Comparison of ENCODE assay signal across 8 cellular contexts in the genomic region with DNA sequence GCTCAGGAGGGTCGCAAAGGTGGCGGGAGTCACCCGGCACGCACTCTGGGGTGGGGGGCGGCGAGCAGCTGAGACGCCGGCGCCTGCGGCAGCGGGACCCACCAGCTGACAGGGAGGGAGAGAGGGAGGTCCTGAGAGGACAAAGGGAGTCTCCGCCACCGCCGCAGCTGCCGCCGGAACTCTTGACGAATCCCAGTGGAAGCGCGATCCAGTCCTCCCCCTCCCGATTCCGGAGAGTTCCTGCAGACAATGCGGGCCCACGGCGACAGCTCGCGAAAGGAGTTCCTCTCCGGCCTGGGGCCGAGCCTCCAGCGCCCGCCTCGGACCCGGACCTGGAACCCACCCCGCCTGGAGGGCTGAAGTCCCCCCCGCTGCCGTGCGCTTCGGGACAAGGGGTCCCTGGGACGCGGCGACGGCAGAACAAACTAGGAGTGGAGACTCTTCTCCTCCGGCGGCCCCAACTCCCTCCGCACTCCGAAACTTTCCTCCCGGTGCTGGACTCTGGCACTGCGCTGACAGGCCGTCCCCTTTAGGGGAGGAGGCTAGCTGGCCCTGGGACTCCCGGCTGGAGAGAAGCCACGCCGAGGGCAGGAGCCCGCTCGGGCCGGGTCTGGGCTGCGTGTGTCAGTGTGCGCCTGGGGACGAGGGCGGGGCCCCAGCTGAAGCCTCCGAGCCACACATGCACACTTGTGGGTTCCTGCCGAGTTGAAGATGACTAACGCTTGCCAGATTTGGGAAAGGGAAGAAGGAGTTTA. TPM values are rescaled to one million over a fixed set of nuclear protein-coding genes. Genes with fewer than 3 reads are reported as not detected.
DNase-seq lines count a peak whose midpoint lies in the region; ATAC-seq and TF ChIP-seq lines count a peak whose summit lies in the region.

A gene (minus strand): TSS at position 623 of the 755 bp plus-strand sequence. CDS start 669 bp downstream, outside the sequence.

- peak within 1 kb of the TSS; percentile 93 to 99 (median 97) for H3K4me3 Mint-ChIP-seq in CD8-positive, alpha-beta memory T cell
- H3K4me3 Mint-ChIP-seq in naive thymus-derived CD4-positive, alpha-beta T cell, result peak within 1 kb of the TSS; percentile 82 to 99 (median 96)

- POLR2A ChIA-PET in CD8-positive, alpha-beta memory T cell (lab: Charles Lee), result interaction anchor here (0.9 to 3.2 kb wide), 7 partner anchors 37 to 130 kb away, joined by 3 to 20 read pairs (median 7); no protein-coding TSS in a partner anchor
- POLR2A ChIA-PET in naive thymus-derived CD4-positive, alpha-beta T cell (lab: Charles Lee), result interaction anchor here (0.9 to 3.0 kb wide), 13 partner anchors 9 to 132 kb away, joined by 3 to 23 read pairs (median 4); no protein-coding TSS in a partner anchor

- no peaks in the 10 kb centered on the region for H3K27me3 ChIP-seq in CD8-positive, alpha-beta memory T cell (ENCODE audit: insufficient read depth, low read length, poor library complexity, severe bottlenecking)
- no peaks in the 10 kb centered on the region for H3K27me3 ChIP-seq in naive thymus-derived CD4-positive, alpha-beta T cell (ENCODE audit: control insufficient read depth in 2 of 2, insufficient read depth in 2 of 2, low read length in 2 of 2)

- no peaks in the 10 kb centered on the region for H3K27me3 Mint-ChIP-seq in CD8-positive, alpha-beta memory T cell
- peaks cover 0 to 3% (median 0%) of the 10 kb centered on the region in 5 donors for H3K27me3 Mint-ChIP-seq in naive thymus-derived CD4-positive, alpha-beta T cell

- ATAC-seq in GM19438 (IDR thresholded peaks at IDR 0.05; ENCODE audit: low read depth, unreplicated experiment) (peak; percentile 63), HG03558 (IDR thresholded peaks at IDR 0.05; ENCODE audit: extremely low read depth, unreplicated experiment) (peak; percentile 29)
- peak; percentile 85 for ATAC-seq in naive thymus-derived CD4-positive, alpha-beta T cell
- peak; percentile 84 for ATAC-seq in stimulated activated naive CD8-positive, alpha-beta T cell treated with anti-CD3 and anti-CD28 coated beads, Interleukin-15, Interleukin-2, amounts not matched to agents 100 U/mL and 50 U/mL, for 24 hours

- H3K36me3 ChIP-seq in CD8-positive, alpha-beta memory T cell (ENCODE audit: insufficient read depth, low read length), result no peaks in the 10 kb centered on the region
- H3K36me3 ChIP-seq in naive thymus-derived CD4-positive, alpha-beta T cell (ENCODE audit: control insufficient read depth in 2 of 3, insufficient read depth in 3 of 3, low read length in 3 of 3), result peaks cover 0 to 10% (median 0%) of the 10 kb centered on the region in 3 experiments

- peak; percentile 53 to 76 (median 58) for DNase-seq in CD8-positive, alpha-beta memory T cell
- DNase-seq in activated T-helper 1 cell treated with Interleukin-2 at 50 U/mL for 16 hours (ENCODE audit: low read depth) (peak; percentile 52), fibroblast of gingiva (ENCODE audit: low read depth) (peak; percentile 97)
- DNase-seq in naive thymus-derived CD4-positive, alpha-beta T cell, result peak; percentile 49 to 75 (median 56)
- DNase-seq in stimulated activated naive CD8-positive, alpha-beta T cell treated with anti-CD3 and anti-CD28 coated beads, Interleukin-15, Interleukin-2, amounts not matched to agents 100 U/mL and 50 U/mL, for 24 hours, result peak; percentile 75

- no peaks in the 10 kb centered on the region for H3K9me3 Mint-ChIP-seq in CD8-positive, alpha-beta memory T cell
- no peaks in the 10 kb centered on the region for H3K9me3 Mint-ChIP-seq in naive thymus-derived CD4-positive, alpha-beta T cell

- H3K27ac ChIP-seq in CD8-positive, alpha-beta memory T cell (ENCODE audit: low read depth, low read length), result peak within 1 kb of the TSS; percentile 92
- peak within 1 kb of the TSS; percentile 86 for H3K27ac ChIP-seq in naive thymus-derived CD4-positive, alpha-beta T cell (ENCODE audit: low read depth, low read length)

- H3K36me3 Mint-ChIP-seq in CD8-positive, alpha-beta memory T cell, result peaks cover 0 to 28% (median 0%) of the 10 kb centered on the region in 3 donors
- H3K36me3 Mint-ChIP-seq in naive thymus-derived CD4-positive, alpha-beta T cell, result peaks cover 0 to 33% (median 6%) of the 10 kb centered on the region in 5 donors

- peaks cover 53 to 86% (median 66%) of the 10 kb centered on the region in 3 donors for H3K4me1 Mint-ChIP-seq in CD8-positive, alpha-beta memory T cell
- peaks cover 25 to 78% (median 62%) of the 10 kb centered on the region in 7 donors for H3K4me1 Mint-ChIP-seq in naive thymus-derived CD4-positive, alpha-beta T cell

- no peaks in the 10 kb centered on the region for H3K9me3 ChIP-seq in CD8-positive, alpha-beta memory T cell (ENCODE audit: low read length)
- no peaks in the 10 kb centered on the region for H3K9me3 ChIP-seq in naive thymus-derived CD4-positive, alpha-beta T cell (ENCODE audit: control insufficient read depth in 2 of 3, low read length in 3 of 3)

- intact Hi-C loops in naive thymus-derived CD4-positive, alpha-beta T cell (cut with micrococcal nuclease), result loop anchor here (1.0 to 10.0 kb wide), 14 partner anchors 14 to 1422 kb away; a partner anchor contains a TSS

- peaks cover 47% of the 10 kb centered on the region for H3K4me1 ChIP-seq in CD8-positive, alpha-beta memory T cell (ENCODE audit: insufficient read depth, low read length)
- peaks cover 23 to 29% of the 10 kb centered on the region in 2 donors for H3K4me1 ChIP-seq in naive thymus-derived CD4-positive, alpha-beta T cell (ENCODE audit: control insufficient read depth in 2 of 2, insufficient read depth in 2 of 2, low read length in 2 of 2)

- peak within 1 kb of the TSS; percentile 81 for H3K4me3 ChIP-seq in CD8-positive, alpha-beta memory T cell (ENCODE audit: low read length)
- H3K4me3 ChIP-seq in naive thymus-derived CD4-positive, alpha-beta T cell (ENCODE audit: low read length), result peak within 1 kb of the TSS; percentile 76

- peak within 1 kb of the TSS; percentile 91 to 97 (median 96) for H3K27ac Mint-ChIP-seq in CD8-positive, alpha-beta memory T cell
- H3K27ac Mint-ChIP-seq in naive thymus-derived CD4-positive, alpha-beta T cell, result peak within 1 kb of the TSS; percentile 88 to 98 (median 96)

- CTCF ChIA-PET in CD8-positive, alpha-beta memory T cell (lab: Charles Lee), result interaction anchor here (1.1 to 3.0 kb wide), 7 partner anchors 13 to 130 kb away, joined by 3 to 15 read pairs (median 5); no protein-coding TSS in a partner anchor
- CTCF ChIA-PET in naive thymus-derived CD4-positive, alpha-beta T cell (lab: Charles Lee), result interaction anchor here (0.5 to 1.9 kb wide), 9 partner anchors 10 to 1081 kb away, joined by 3 to 9 read pairs (median 4); no protein-coding TSS in a partner anchor

TF ChIP-seq in PFSK-1, 5 proteins besides CTCF, POLR2A, EP300 and RAD21:
- TF ChIP-seq POLR2AphosphoS5 (IDR thresholded peaks at IDR 0.05; ENCODE audit: low read depth, low read length) (peak; percentile 91), TAF1 (IDR thresholded peaks at IDR 0.05; ENCODE audit: borderline replicate concordance, insufficient read depth, low read length) (peak; percentile 66; the same call in 1 of the 2 replicates), FOXP2 (optimal IDR thresholded peaks at IDR 0.05; ENCODE audit: borderline replicate concordance, extremely low read depth, extremely low read length, insufficient read depth) (peak; percentile 46), SIN3A (IDR thresholded peaks at IDR 0.05; ENCODE audit: borderline replicate concordance, insufficient read depth, low read length) (peak; percentile 93)
- TF ChIP-seq, protein P1, sequence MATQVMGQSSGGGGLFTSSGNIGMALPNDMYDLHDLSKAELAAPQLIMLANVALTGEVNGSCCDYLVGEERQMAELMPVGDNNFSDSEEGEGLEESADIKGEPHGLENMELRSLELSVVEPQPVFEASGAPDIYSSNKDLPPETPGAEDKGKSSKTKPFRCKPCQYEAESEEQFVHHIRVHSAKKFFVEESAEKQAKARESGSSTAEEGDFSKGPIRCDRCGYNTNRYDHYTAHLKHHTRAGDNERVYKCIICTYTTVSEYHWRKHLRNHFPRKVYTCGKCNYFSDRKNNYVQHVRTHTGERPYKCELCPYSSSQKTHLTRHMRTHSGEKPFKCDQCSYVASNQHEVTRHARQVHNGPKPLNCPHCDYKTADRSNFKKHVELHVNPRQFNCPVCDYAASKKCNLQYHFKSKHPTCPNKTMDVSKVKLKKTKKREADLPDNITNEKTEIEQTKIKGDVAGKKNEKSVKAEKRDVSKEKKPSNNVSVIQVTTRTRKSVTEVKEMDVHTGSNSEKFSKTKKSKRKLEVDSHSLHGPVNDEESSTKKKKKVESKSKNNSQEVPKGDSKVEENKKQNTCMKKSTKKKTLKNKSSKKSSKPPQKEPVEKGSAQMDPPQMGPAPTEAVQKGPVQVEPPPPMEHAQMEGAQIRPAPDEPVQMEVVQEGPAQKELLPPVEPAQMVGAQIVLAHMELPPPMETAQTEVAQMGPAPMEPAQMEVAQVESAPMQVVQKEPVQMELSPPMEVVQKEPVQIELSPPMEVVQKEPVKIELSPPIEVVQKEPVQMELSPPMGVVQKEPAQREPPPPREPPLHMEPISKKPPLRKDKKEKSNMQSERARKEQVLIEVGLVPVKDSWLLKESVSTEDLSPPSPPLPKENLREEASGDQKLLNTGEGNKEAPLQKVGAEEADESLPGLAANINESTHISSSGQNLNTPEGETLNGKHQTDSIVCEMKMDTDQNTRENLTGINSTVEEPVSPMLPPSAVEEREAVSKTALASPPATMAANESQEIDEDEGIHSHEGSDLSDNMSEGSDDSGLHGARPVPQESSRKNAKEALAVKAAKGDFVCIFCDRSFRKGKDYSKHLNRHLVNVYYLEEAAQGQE (IDR thresholded peaks at IDR 0.05; ENCODE audit: insufficient read depth in 1 of 2, low read depth in 2 of 2, low read length in 2 of 2), result no peak

RNA-seq across cellular contexts. Expression of the gene that starts here (rescaled TPM):
- 10 to 100 TPM; 18.2 to 20.6 TPM for total RNA-seq in CD8-positive, alpha-beta memory T cell
- polyA plus RNA-seq in CD8-positive, alpha-beta memory T cell, result 44.2 TPM
- polyA plus RNA-seq in PFSK-1 (2012; ENCODE audit: insufficient read length, low read depth), result 23.5 TPM
- total RNA-seq in naive thymus-derived CD4-positive, alpha-beta T cell, result 10 to 100 TPM; 20.3 to 69.8 (median 50.0) TPM
- 10 to 100 TPM; 37.1 to 38.2 TPM for polyA plus RNA-seq in naive thymus-derived CD4-positive, alpha-beta T cell

Comparison
In these comparisons a context has a peak if more than half of its experiments do, and no peak if none do; other contexts are left out.
1. Peak in every context shown above with its lines: DNase-seq, ATAC-seq, H3K4me3 ChIP-seq and H3K27ac ChIP-seq.
2. ATAC-seq: peak in every context shown above with its lines; median percentile 85 in naive thymus-derived CD4-positive, alpha-beta T cell; 84 in stimulated activated naive CD8-positive, alpha-beta T cell treated with anti-CD3 and anti-CD28 coated beads, Interleukin-15, Interleukin-2, amounts not matched to agents 100 U/mL and 50 U/mL, for 24 hours; 63 in GM19438; 29 in HG03558.